Comparison of ENCODE assay signal across 15 cellular contexts in the genomic region with DNA sequence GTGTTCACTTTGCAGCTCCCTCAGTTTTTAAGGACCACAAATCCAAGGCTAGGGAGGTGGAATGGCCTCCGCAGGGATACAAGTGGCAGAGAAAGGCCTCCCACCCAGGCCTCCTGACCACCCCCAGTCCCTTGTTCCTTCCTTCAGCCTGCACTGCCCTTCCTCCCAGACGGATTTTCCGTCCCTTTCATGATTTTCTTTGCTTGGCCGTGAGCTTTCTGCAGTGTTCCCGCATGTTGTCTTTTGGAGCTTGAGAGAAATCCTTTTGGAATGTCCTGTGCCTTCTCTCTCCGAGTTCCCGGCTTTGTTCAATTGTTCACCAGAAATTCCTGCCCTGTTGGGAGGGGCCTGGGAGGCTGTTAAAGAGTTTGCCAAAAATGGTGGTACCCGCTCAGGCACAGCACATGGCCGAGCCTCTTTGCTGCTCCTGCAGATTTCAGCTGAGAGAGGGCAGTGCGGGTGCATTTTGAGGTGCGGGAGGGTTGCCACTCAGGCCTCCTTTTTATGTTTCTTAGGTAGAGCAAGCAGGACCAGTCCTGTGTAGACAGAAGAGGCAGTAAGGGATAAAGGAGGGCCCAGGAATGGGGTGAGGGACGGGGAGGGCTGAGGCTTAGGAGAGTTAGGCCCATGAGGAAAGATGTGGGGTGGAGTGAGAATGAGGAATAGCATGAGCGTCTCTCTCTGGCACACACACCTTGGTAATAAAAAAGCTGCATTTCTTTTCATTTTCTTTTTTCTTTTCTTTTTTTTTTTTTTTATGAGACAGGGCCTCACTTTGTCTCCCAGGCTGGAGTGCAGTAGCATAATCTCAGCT. TPM values are rescaled to one million over a fixed set of nuclear protein-coding genes. Genes with fewer than 3 reads are reported as not detected.
DNase-seq lines count a peak whose midpoint lies in the region; TF ChIP-seq lines count a peak whose summit lies in the region.
"Had no signal": no experiment of that assay in that cellular context is flagged by ENCODE, and none has a peak within 500 bp of the region (broad histone marks: within the 10 kb centered on the region; RNA-seq: fewer than 3 reads in every experiment).

No MANE protein-coding gene starts in this region.

- peaks cover 44% of the 10 kb centered on the region for H3K4me1 ChIP-seq in SJCRH30
- H3K4me1 ChIP-seq in mesodermal cell (ENCODE audit: control insufficient read depth, insufficient read depth, low read length, poor library complexity, severe bottlenecking): peaks cover 43% of the 10 kb centered on the region
- peaks cover 0 to 58% (median 36%) of the 10 kb centered on the region in 4 donors for H3K4me1 ChIP-seq in tibial artery

- CTCF ChIA-PET in activated CD4-positive, alpha-beta memory T cell treated with anti-CD3 and anti-CD28 coated beads for 36 hours (lab: Charles Lee): interaction anchor here (0.7 to 1.4 kb wide), 2 partner anchors 21 to 81 kb away, joined by 3 to 6 read pairs; no protein-coding TSS in a partner anchor

- no peak overlapping the region for H3K27ac Mint-ChIP-seq in activated CD4-positive, alpha-beta memory T cell treated with anti-CD3 and anti-CD28 coated beads for 36 hours
- peak overlapping the region in 1 of 7 donors; percentile 28 for H3K27ac Mint-ChIP-seq in CD14-positive monocyte
- H3K27ac Mint-ChIP-seq: activated CD8-positive, alpha-beta T cell treated with anti-CD3 and anti-CD28 coated beads, Interleukin-2, amount 10 ng/mL, durations not matched to agents 7 days and 5 days; activated naive CD4-positive, alpha-beta T cell treated with anti-CD3 and anti-CD28 coated beads for 36 hours; T-helper 2 cell treated with Interferon-gamma antibody and Interleukin-4, amounts not matched to agents 5 μg/mL and 100 μg/mL, for 36 hours had no signal

- H3K9me3 Mint-ChIP-seq in activated CD4-positive, alpha-beta memory T cell treated with anti-CD3 and anti-CD28 coated beads for 36 hours: no peaks in the 10 kb centered on the region
- no peaks in the 10 kb centered on the region for H3K9me3 Mint-ChIP-seq in CD14-positive monocyte
- H3K9me3 Mint-ChIP-seq: activated naive CD4-positive, alpha-beta T cell treated with anti-CD3 and anti-CD28 coated beads for 36 hours; CD4-positive, alpha-beta memory T cell; T-helper 2 cell treated with Interferon-gamma antibody and Interleukin-4, amounts not matched to agents 5 μg/mL and 100 μg/mL, for 36 hours had no signal

- peak; percentile 57 for DNase-seq in SJCRH30
- peak; percentile 21 for DNase-seq in epithelial cell of esophagus (ENCODE audit: low read depth)
- no peak for DNase-seq in tibial artery
- no peak for DNase-seq in cerebellar cortex (ENCODE audit: low spot score)
- DNase-seq in DMS79 treated with DMSO at 0.1 percent for 48 hours (lab: John Stamatoyannopoulos, UW): no peak
- DNase-seq in activated CD4-positive, alpha-beta memory T cell treated with anti-CD3 and anti-CD28 coated beads for 36 hours: no peak
- DNase-seq in CD14-positive monocyte (ENCODE audit: low spot score): no peak
- DNase-seq: activated CD8-positive, alpha-beta T cell treated with anti-CD3 and anti-CD28 coated beads, Interleukin-2, amount 10 ng/mL, durations not matched to agents 7 days and 5 days; activated naive CD4-positive, alpha-beta T cell treated with anti-CD3 and anti-CD28 coated beads for 36 hours; CD4-positive, alpha-beta memory T cell; left lung had no signal

- no peak for TF ChIP-seq CTCF in epithelial cell of esophagus (IDR thresholded peaks at IDR 0.05; ENCODE audit: insufficient read depth, low read depth, low read length, missing control alignments)
- no peak for TF ChIP-seq CTCF in tibial artery (IDR thresholded peaks at IDR 0.05)
- TF ChIP-seq CTCF in CD14-positive monocyte (IDR thresholded peaks at IDR 0.05): no peak

- no peaks in the 10 kb centered on the region for H3K36me3 ChIP-seq in SJCRH30
- H3K36me3 ChIP-seq in mesodermal cell (ENCODE audit: control insufficient read depth, insufficient read depth, low read length): no peaks in the 10 kb centered on the region
- no peaks in the 10 kb centered on the region for H3K36me3 ChIP-seq in tibial artery
- H3K36me3 ChIP-seq: left lung had no signal

- WGBS in mesodermal cell (ENCODE audit: insufficient coverage in 2 of 2), 2 experiments: 43 to 56% methylated on average over 9 to 10 of the region's 13 CpGs

- H3K27me3 ChIP-seq in SJCRH30 (no peaks in the 10 kb centered on the region), tibial artery (no peaks in the 10 kb centered on the region)
- H3K27me3 ChIP-seq: left lung had no signal

- H3K27ac ChIP-seq in SJCRH30 (peak overlapping the region; percentile 50), mesodermal cell (ENCODE audit: low read depth, low read length, severe bottlenecking) (peak overlapping the region; percentile 68), tibial artery (peak overlapping the region; percentile 70 to 88)
- H3K27ac ChIP-seq: left lung had no signal

- H3K27me3 Mint-ChIP-seq in activated CD4-positive, alpha-beta memory T cell treated with anti-CD3 and anti-CD28 coated beads for 36 hours: no peaks in the 10 kb centered on the region
- peaks cover 0 to 2% (median 0%) of the 10 kb centered on the region in 3 donors for H3K27me3 Mint-ChIP-seq in CD14-positive monocyte (ENCODE audit: low read depth in 3 of 3)

- H3K9me3 ChIP-seq in SJCRH30 (replicated peaks): no peaks in the 10 kb centered on the region
- H3K9me3 ChIP-seq in mesodermal cell (ENCODE audit: control insufficient read depth, low read length): no peaks in the 10 kb centered on the region
- no peaks in the 10 kb centered on the region for H3K9me3 ChIP-seq in tibial artery
- H3K9me3 ChIP-seq: left lung had no signal

- POLR2A ChIA-PET in activated CD4-positive, alpha-beta memory T cell treated with anti-CD3 and anti-CD28 coated beads for 36 hours (lab: Charles Lee): no interaction called here

- no peaks in the 10 kb centered on the region for H3K4me1 Mint-ChIP-seq in activated CD4-positive, alpha-beta memory T cell treated with anti-CD3 and anti-CD28 coated beads for 36 hours (ENCODE audit: low read depth)
- peaks cover 11% of the 10 kb centered on the region for H3K4me1 Mint-ChIP-seq in CD14-positive monocyte

- H3K36me3 Mint-ChIP-seq in activated CD4-positive, alpha-beta memory T cell treated with anti-CD3 and anti-CD28 coated beads for 36 hours: no peaks in the 10 kb centered on the region
- H3K36me3 Mint-ChIP-seq in CD14-positive monocyte: no peaks in the 10 kb centered on the region
- H3K36me3 Mint-ChIP-seq: CD4-positive, alpha-beta memory T cell had no signal

- H3K4me3 Mint-ChIP-seq in activated CD4-positive, alpha-beta memory T cell treated with anti-CD3 and anti-CD28 coated beads for 36 hours: no peak overlapping the region
- no peak overlapping the region for H3K4me3 Mint-ChIP-seq in CD14-positive monocyte
- H3K4me3 Mint-ChIP-seq: activated CD8-positive, alpha-beta T cell treated with anti-CD3 and anti-CD28 coated beads, Interleukin-2, amount 10 ng/mL, durations not matched to agents 7 days and 5 days; activated naive CD4-positive, alpha-beta T cell treated with anti-CD3 and anti-CD28 coated beads for 36 hours; CD4-positive, alpha-beta memory T cell; T-helper 2 cell treated with Interferon-gamma antibody and Interleukin-4, amounts not matched to agents 5 μg/mL and 100 μg/mL, for 36 hours had no signal

- H3K4me3 ChIP-seq in SJCRH30 (no peak overlapping the region), epithelial cell of esophagus (ENCODE audit: low read length) (no peak overlapping the region), mesodermal cell (ENCODE audit: extremely low read depth, insufficient read depth, low read length, poor library complexity, severe bottlenecking) (no peak overlapping the region), tibial artery (no peak overlapping the region)
- H3K4me3 ChIP-seq: left lung had no signal

- intact Hi-C loops in tibial artery (cut with DNase I; ENCODE audit: low total_unique reads) (loop anchor here (5.0 kb wide), 1 partner anchor 42 kb away; no protein-coding TSS in a partner anchor), CD14-positive monocyte (cut with micrococcal nuclease) (no loop called here)
- intact Hi-C loops in activated CD4-positive, alpha-beta memory T cell treated with anti-CD3 and anti-CD28 coated beads for 36 hours (cut with micrococcal nuclease): no loop called here

RNA-seq across cellular contexts. Expression of a gene that starts 7.4 kb away (rescaled TPM):
- 82.3 and 84.0 TPM in 2 replicates for total RNA-seq in SJCRH30 (2014; rRNA removed; shearing (Covaris generic))
- polyA plus RNA-seq in mesodermal cell (2013, experiment 1 of 2): 162 TPM
- 102 TPM for polyA plus RNA-seq in mesodermal cell (2013, experiment 2 of 2)
- total RNA-seq in activated CD4-positive, alpha-beta memory T cell treated with anti-CD3 and anti-CD28 coated beads for 36 hours: 1 to 10 TPM; 2.8 to 3.7 TPM
- polyA plus RNA-seq in CD14-positive monocyte: not detected
- polyA plus RNA-seq: CD4-positive, alpha-beta memory T cell had no signal

RNA-seq across cellular contexts. Expression of a gene that starts 32.4 kb away (rescaled TPM):
- total RNA-seq in SJCRH30 (2014; rRNA removed; shearing (Covaris generic)): not detected in 2 replicates
- polyA plus RNA-seq in mesodermal cell (2013, experiment 1 of 2): not detected
- not detected for polyA plus RNA-seq in mesodermal cell (2013, experiment 2 of 2)
- not detected for total RNA-seq in activated CD4-positive, alpha-beta memory T cell treated with anti-CD3 and anti-CD28 coated beads for 36 hours
- not detected for polyA plus RNA-seq in CD14-positive monocyte
- total RNA-seq: activated CD8-positive, alpha-beta T cell treated with anti-CD3 and anti-CD28 coated beads, Interleukin-2, amount 10 ng/mL, durations not matched to agents 7 days and 5 days; activated naive CD4-positive, alpha-beta T cell treated with anti-CD3 and anti-CD28 coated beads for 36 hours; CD4-positive, alpha-beta memory T cell; frontal cortex; left lung; subcutaneous adipose tissue had no signal
- polyA plus RNA-seq: CD4-positive, alpha-beta memory T cell had no signal

RNA-seq across cellular contexts. Expression of a gene that starts 57.0 kb away (rescaled TPM):
- 0.32 TPM in 1 of 2 replicates, not detected in the other for total RNA-seq in SJCRH30 (2014; rRNA removed; shearing (Covaris generic))
- not detected for polyA plus RNA-seq in mesodermal cell (2013, experiment 1 of 2)
- polyA plus RNA-seq in mesodermal cell (2013, experiment 2 of 2): not detected
- not detected for total RNA-seq in activated CD4-positive, alpha-beta memory T cell treated with anti-CD3 and anti-CD28 coated beads for 36 hours
- polyA plus RNA-seq in CD14-positive monocyte: not detected
- total RNA-seq: activated CD8-positive, alpha-beta T cell treated with anti-CD3 and anti-CD28 coated beads, Interleukin-2, amount 10 ng/mL, durations not matched to agents 7 days and 5 days; activated naive CD4-positive, alpha-beta T cell treated with anti-CD3 and anti-CD28 coated beads for 36 hours; CD4-positive, alpha-beta memory T cell; frontal cortex; left lung; subcutaneous adipose tissue had no signal
- polyA plus RNA-seq: CD4-positive, alpha-beta memory T cell had no signal

Comparison
In these comparisons a context has a peak if more than half of its experiments do, and no peak if none do; other contexts are left out.
1. DNase-seq: peak in SJCRH30 (2 of 2) and epithelial cell of esophagus (single experiment); none in tibial artery (0 of 2), cerebellar cortex (single experiment), DMS79 treated with DMSO at 0.1 percent for 48 hours (single experiment), activated CD4-positive, alpha-beta memory T cell treated with anti-CD3 and anti-CD28 coated beads for 36 hours (single experiment) and CD14-positive monocyte (single experiment).
2. RNA of a gene that starts 7.4 kb away (total RNA-seq): 82.3 to 84.0 TPM in SJCRH30; 2.8 to 3.7 TPM in activated CD4-positive, alpha-beta memory T cell treated with anti-CD3 and anti-CD28 coated beads for 36 hours; every median in the first group is over 10 times any median in the second.
3. Peak in every context shown above with its lines, with median percentiles within 50 percentile points of each other: H3K27ac ChIP-seq.